11 cellular contexts compared by ENCODE assay signal in the genomic region with DNA sequence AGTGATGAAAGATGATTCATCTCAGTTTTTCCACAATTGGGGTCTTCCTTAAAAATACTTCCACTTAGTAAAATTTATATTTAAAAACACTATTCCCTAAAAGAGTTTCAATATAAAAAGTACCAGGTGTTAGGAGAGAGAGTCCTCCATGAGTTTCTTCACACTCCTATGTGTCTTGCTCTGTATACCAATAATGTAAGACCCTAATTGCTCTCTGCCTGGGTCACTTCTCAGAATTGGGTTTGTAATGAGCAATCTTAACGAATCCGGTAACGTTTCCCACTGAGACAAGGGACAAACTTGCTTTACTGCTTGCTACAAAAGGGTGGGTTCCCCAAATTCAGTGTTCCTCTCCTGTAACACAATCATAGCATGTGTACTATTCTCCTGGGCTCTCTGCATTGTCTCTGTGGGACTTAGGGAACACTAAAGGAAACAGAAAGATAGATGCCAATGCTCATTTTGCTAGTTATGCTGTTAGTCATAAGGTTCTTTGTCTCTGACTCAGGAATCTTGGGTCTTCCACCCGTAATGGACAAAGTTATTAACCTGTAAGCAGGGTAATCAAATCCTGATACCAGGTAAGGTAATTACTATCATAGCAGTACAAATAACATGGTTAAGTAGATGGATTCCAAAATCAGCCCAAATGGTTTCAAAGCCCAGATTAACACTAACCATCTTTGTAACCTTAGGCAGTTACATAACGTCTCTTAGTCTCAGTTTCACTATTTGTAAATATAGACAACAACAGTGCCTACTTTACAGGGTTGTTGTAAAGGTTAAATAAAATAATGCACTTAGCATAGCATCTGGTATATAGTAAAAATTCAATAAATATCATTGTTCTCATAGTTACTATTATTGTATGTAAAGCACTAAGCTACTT. TPM values are rescaled to one million over a fixed set of nuclear protein-coding genes. Genes with fewer than 3 reads are reported as not detected.
DNase-seq lines count a peak whose midpoint lies in the region; ATAC-seq and TF ChIP-seq lines count a peak whose summit lies in the region.
"Had no signal": no experiment of that assay in that cellular context is flagged by ENCODE, and none has a peak within 500 bp of the region (broad histone marks: within the 10 kb centered on the region; RNA-seq: fewer than 3 reads in every experiment).

No MANE protein-coding gene starts in this region.

- H3K4me3 Mint-ChIP-seq in activated T-cell treated with anti-CD3 and anti-CD28 coated beads, Interleukin-2, amount 50 U/mL, for 4 hours: no peak overlapping the region
- H3K4me3 Mint-ChIP-seq in progenitor cell of endocrine pancreas (ENCODE audit: low read depth): no peak overlapping the region

- no peaks in the 10 kb centered on the region for H3K9me3 Mint-ChIP-seq in activated T-cell treated with anti-CD3 and anti-CD28 coated beads, Interleukin-2, amount 50 U/mL, for 4 hours
- H3K9me3 Mint-ChIP-seq in progenitor cell of endocrine pancreas (ENCODE audit: low read depth): peaks cover under 1% of the 10 kb centered on the region

- H3K4me3 ChIP-seq in choroid plexus epithelial cell (ENCODE audit: low read depth, low read length): no peak overlapping the region

- no peak for DNase-seq in activated T-cell treated with anti-CD3 and anti-CD28 coated beads, Interleukin-2, amount 50 U/mL, for 4 hours
- DNase-seq in activated T-cell treated with anti-CD3 and anti-CD28 coated beads, Interleukin-2, amount 50 U/mL, for 1 hour: no peak
- DNase-seq in choroid plexus epithelial cell (ENCODE audit: low read depth) (peak; percentile 37), NCI-H524 (lab: John Stamatoyannopoulos, UW) (no peak), NCI-H2081 (lab: John Stamatoyannopoulos, UW) (no peak), progenitor cell of endocrine pancreas (ENCODE audit: low spot score, unreplicated experiment) (no peak)
- DNase-seq in stimulated activated naive CD8-positive, alpha-beta T cell treated with anti-CD3 and anti-CD28 coated beads, Interleukin-15, Interleukin-2, amounts not matched to agents 100 U/mL and 50 U/mL, for 24 hours: no peak
- DNase-seq: activated CD4-positive, alpha-beta T cell treated with anti-CD3 and anti-CD28 coated beads for 48 hours; MV-4-11; stimulated activated CD4-positive, alpha-beta T cell treated with anti-CD3 and anti-CD28 coated beads, Interleukin-12 subunit alpha, Interleukin-12 subunit beta, amount 100 ng/mL, for 4 hours had no signal

- H3K27me3 Mint-ChIP-seq in activated T-cell treated with anti-CD3 and anti-CD28 coated beads, Interleukin-2, amount 50 U/mL, for 4 hours (ENCODE audit: low read depth): no peaks in the 10 kb centered on the region
- H3K27me3 Mint-ChIP-seq in progenitor cell of endocrine pancreas: no peaks in the 10 kb centered on the region

- ATAC-seq in activated T-cell treated with anti-CD3 and anti-CD28 coated beads, Interleukin-2, amount 50 U/mL, for 4 hours: peak; percentile 41 to 47
- peak; percentile 26 for ATAC-seq in HG03108 (IDR thresholded peaks at IDR 0.05; ENCODE audit: unreplicated experiment)
- ATAC-seq in stimulated activated naive CD8-positive, alpha-beta T cell treated with anti-CD3 and anti-CD28 coated beads, Interleukin-15, Interleukin-2, amounts not matched to agents 100 U/mL and 50 U/mL, for 24 hours: peak; percentile 34

- TF ChIP-seq CTCF in choroid plexus epithelial cell (conservative IDR thresholded peaks at IDR 0.05; ENCODE audit: low read depth, low read length) (no peak), progenitor cell of endocrine pancreas (IDR thresholded peaks at IDR 0.05; ENCODE audit: unreplicated experiment) (no peak)

- no peak overlapping the region for H3K27ac Mint-ChIP-seq in progenitor cell of endocrine pancreas

- H3K36me3 Mint-ChIP-seq in activated T-cell treated with anti-CD3 and anti-CD28 coated beads, Interleukin-2, amount 50 U/mL, for 4 hours (ENCODE audit: insufficient read depth): peaks cover 17% of the 10 kb centered on the region
- peaks cover 12% of the 10 kb centered on the region for H3K36me3 Mint-ChIP-seq in progenitor cell of endocrine pancreas (ENCODE audit: insufficient read depth)

- H3K4me1 Mint-ChIP-seq in activated T-cell treated with anti-CD3 and anti-CD28 coated beads, Interleukin-2, amount 50 U/mL, for 4 hours (ENCODE audit: low read depth): peaks cover 22% of the 10 kb centered on the region
- H3K4me1 Mint-ChIP-seq in progenitor cell of endocrine pancreas (ENCODE audit: low read depth): no peaks in the 10 kb centered on the region

RNA-seq across cellular contexts. Expression of a gene that starts 46.3 kb away (rescaled TPM):
- total RNA-seq in activated T-cell treated with anti-CD3 and anti-CD28 coated beads, Interleukin-2, amount 50 U/mL, for 4 hours: 10 to 100 TPM; 52.5 to 57.6 (median 52.9) TPM
- total RNA-seq in progenitor cell of endocrine pancreas: 25.5 and 26.7 TPM in 2 replicates
